In genomic region chr19:28574212-28574611, GRCh38 we compare ENCODE assay signal across 28 cellular contexts.
"Had no signal": no experiment of that assay in that cellular context is flagged by ENCODE, and none has a peak within 500 bp of the region (broad histone marks: within the 10 kb centered on the region; RNA-seq: fewer than 3 reads in every experiment).

No MANE protein-coding gene starts in this region.

- H3K27ac ChIP-seq: left lung, lower lobe of right lung, neural progenitor cell, ovary, skin epidermis, spleen, tibial nerve, vagina had no signal

- H3K4me3 Mint-ChIP-seq: mesothelial cell of epicardium; naive thymus-derived CD4-positive, alpha-beta T cell; nephron progenitor cell; neural progenitor cell; stimulated activated effector memory CD8-positive, alpha-beta T cell treated with anti-CD3 and anti-CD28 coated beads, Interleukin-12 subunit alpha, Interleukin-12 subunit beta, amount 100 ng/mL, for 72 hours; stimulated activated naive CD8-positive, alpha-beta T cell treated with anti-CD3 and anti-CD28 coated beads, Interleukin-15, Interleukin-2, amounts not matched to agents 100 ng/mL and 50 ng/mL, for 24 hours; type B pancreatic cell had no signal

- H3K9me3 ChIP-seq: left lung, lower lobe of right lung, ovary, tibial nerve, vagina had no signal

- H3K36me3 ChIP-seq: left lung, lower lobe of right lung, neural progenitor cell, ovary, spleen, tibial nerve, vagina had no signal

- H3K4me2 ChIP-seq: neural progenitor cell had no signal

- H3K27ac Mint-ChIP-seq: mesothelial cell of epicardium; naive thymus-derived CD4-positive, alpha-beta T cell; nephron progenitor cell; progenitor cell of endocrine pancreas; stimulated activated effector memory CD8-positive, alpha-beta T cell treated with anti-CD3 and anti-CD28 coated beads, Interleukin-12 subunit alpha, Interleukin-12 subunit beta, amount 100 ng/mL, for 72 hours; stimulated activated naive CD8-positive, alpha-beta T cell treated with anti-CD3 and anti-CD28 coated beads, Interleukin-15, Interleukin-2, amounts not matched to agents 100 ng/mL and 50 ng/mL, for 24 hours; type B pancreatic cell had no signal

- DNase-seq: head of caudate nucleus; hippocampal formation; kidney; left colon; left lung; lower lobe of right lung; mammary epithelial cell; mesenchymal stem cell; naive thymus-derived CD4-positive, alpha-beta T cell; nephron progenitor cell; ovary; retina; right cardiac atrium; stimulated activated CD4-positive, alpha-beta T cell treated with anti-CD3 and anti-CD28 coated beads, Interleukin-4, amount 100 ng/mL, for 24 hours; stimulated activated naive CD4-positive, alpha-beta T cell; substantia nigra had no signal

- ATAC-seq: left colon; left lung; lower lobe of right lung; naive thymus-derived CD4-positive, alpha-beta T cell; right cardiac atrium; sciatic nerve; stimulated activated effector memory CD8-positive, alpha-beta T cell treated with anti-CD3 and anti-CD28 coated beads, Interleukin-12 subunit alpha, Interleukin-12 subunit beta, amount 100 ng/mL, for 72 hours had no signal

- H2AFZ ChIP-seq: neural progenitor cell had no signal

- H3K4me3 ChIP-seq: left lung, lower lobe of right lung, neural progenitor cell, ovary, skin epidermis, spleen, tibial nerve, vagina had no signal

- H3K36me3 Mint-ChIP-seq: mesothelial cell of epicardium; naive thymus-derived CD4-positive, alpha-beta T cell; neural progenitor cell; stimulated activated effector memory CD8-positive, alpha-beta T cell treated with anti-CD3 and anti-CD28 coated beads, Interleukin-12 subunit alpha, Interleukin-12 subunit beta, amount 100 ng/mL, for 72 hours; type B pancreatic cell had no signal

- H3K27me3 ChIP-seq: left lung, neural progenitor cell, ovary, spleen, tibial nerve, vagina had no signal

- H3K4me1 ChIP-seq: left lung, lower lobe of right lung, neural progenitor cell, spleen, tibial nerve, vagina had no signal

- H3K9me3 Mint-ChIP-seq: mesothelial cell of epicardium, nephron progenitor cell, type B pancreatic cell had no signal

- H3K4me1 Mint-ChIP-seq: naive thymus-derived CD4-positive, alpha-beta T cell; stimulated activated effector memory CD8-positive, alpha-beta T cell treated with anti-CD3 and anti-CD28 coated beads, Interleukin-12 subunit alpha, Interleukin-12 subunit beta, amount 100 ng/mL, for 72 hours had no signal

- H3K9ac ChIP-seq: neural progenitor cell had no signal

- FAIRE-seq: islet of Langerhans, kidney had no signal
